Comparison of ENCODE assay signal across 1 cellular context in genomic region chr9:124828679-124829669, GRCh38.
A peak's percentile ranks its signal among the peaks of the same experiment; 100 is the strongest.
TF ChIP-seq lines count a peak whose summit lies in the region.

No MANE protein-coding gene starts in this region.

TF ChIP-seq in K562, 482 proteins besides CTCF, POLR2A, EP300 and RAD21:
- TF ChIP-seq ZNF512 (tag; IDR thresholded peaks at IDR 0.05) (peak; percentile 97), THRAP3 (IDR thresholded peaks at IDR 0.05; ENCODE audit: borderline replicate concordance) (no peak), ZBTB2 (IDR thresholded peaks at IDR 0.05) (peak; percentile 75; the same call in 1 of the 2 replicates), KHSRP (IDR thresholded peaks at IDR 0.05) (0 out of 2 replicates have a peak, but pooled peaks have one; percentile 7), NR2F6 (CRISPR knock-in tag; IDR thresholded peaks at IDR 0.05) (no peak), PHB2 (IDR thresholded peaks at IDR 0.05; ENCODE audit: low read depth) (peak; percentile 14; the same call in 1 of the 2 replicates), HDAC1 (IDR thresholded peaks at IDR 0.05) (0 out of 4 replicates have a peak, but pooled peaks of 1 of the 2 experiments have one; percentile 24), LARP7 (IDR thresholded peaks at IDR 0.05) (0 out of 2 replicates have a peak, but pooled peaks have one; percentile 16), ARID2 (IDR thresholded peaks at IDR 0.05) (peak; percentile 8; the same call in 1 of the 2 replicates), TRIM24 (IDR thresholded peaks at IDR 0.05) (0 out of 4 replicates have a peak, but pooled peaks of 1 of the 2 experiments have one; percentile 8), HLTF (IDR thresholded peaks at IDR 0.05) (peak; percentile 11; the same call in 1 of the 2 replicates), KDM1A (IDR thresholded peaks at IDR 0.05) (0 out of 4 replicates have a peak, but pooled peaks of 1 of the 2 experiments have one; percentile 16), MTA1 (IDR thresholded peaks at IDR 0.05; ENCODE audit: borderline replicate concordance) (peak; percentile 88)
- TF ChIP-seq, protein P1, sequence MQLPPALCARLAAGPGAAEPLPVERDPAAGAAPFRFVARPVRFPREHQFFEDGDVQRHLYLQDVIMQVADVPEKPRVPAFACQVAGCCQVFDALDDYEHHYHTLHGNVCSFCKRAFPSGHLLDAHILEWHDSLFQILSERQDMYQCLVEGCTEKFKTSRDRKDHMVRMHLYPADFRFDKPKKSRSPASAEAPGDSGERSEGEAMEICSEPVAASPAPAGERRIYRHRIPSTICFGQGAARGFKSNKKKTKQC (CRISPR knock-in tag; IDR thresholded peaks at IDR 0.05) = no peak
- TF ChIP-seq, protein P2, sequence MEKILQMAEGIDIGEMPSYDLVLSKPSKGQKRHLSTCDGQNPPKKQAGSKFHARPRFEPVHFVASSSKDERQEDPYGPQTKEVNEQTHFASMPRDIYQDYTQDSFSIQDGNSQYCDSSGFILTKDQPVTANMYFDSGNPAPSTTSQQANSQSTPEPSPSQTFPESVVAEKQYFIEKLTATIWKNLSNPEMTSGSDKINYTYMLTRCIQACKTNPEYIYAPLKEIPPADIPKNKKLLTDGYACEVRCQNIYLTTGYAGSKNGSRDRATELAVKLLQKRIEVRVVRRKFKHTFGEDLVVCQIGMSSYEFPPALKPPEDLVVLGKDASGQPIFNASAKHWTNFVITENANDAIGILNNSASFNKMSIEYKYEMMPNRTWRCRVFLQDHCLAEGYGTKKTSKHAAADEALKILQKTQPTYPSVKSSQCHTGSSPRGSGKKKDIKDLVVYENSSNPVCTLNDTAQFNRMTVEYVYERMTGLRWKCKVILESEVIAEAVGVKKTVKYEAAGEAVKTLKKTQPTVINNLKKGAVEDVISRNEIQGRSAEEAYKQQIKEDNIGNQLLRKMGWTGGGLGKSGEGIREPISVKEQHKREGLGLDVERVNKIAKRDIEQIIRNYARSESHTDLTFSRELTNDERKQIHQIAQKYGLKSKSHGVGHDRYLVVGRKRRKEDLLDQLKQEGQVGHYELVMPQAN (IDR thresholded peaks at IDR 0.05; ENCODE audit: borderline replicate concordance) = peak; percentile 45; the same call in 1 of the 2 replicates
- TF ChIP-seq, protein P3, sequence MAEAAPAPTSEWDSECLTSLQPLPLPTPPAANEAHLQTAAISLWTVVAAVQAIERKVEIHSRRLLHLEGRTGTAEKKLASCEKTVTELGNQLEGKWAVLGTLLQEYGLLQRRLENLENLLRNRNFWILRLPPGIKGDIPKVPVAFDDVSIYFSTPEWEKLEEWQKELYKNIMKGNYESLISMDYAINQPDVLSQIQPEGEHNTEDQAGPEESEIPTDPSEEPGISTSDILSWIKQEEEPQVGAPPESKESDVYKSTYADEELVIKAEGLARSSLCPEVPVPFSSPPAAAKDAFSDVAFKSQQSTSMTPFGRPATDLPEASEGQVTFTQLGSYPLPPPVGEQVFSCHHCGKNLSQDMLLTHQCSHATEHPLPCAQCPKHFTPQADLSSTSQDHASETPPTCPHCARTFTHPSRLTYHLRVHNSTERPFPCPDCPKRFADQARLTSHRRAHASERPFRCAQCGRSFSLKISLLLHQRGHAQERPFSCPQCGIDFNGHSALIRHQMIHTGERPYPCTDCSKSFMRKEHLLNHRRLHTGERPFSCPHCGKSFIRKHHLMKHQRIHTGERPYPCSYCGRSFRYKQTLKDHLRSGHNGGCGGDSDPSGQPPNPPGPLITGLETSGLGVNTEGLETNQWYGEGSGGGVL (CRISPR knock-in tag; IDR thresholded peaks at IDR 0.05) = no peak
